ENCODE assay signal across 1 cellular context in the genomic region with DNA sequence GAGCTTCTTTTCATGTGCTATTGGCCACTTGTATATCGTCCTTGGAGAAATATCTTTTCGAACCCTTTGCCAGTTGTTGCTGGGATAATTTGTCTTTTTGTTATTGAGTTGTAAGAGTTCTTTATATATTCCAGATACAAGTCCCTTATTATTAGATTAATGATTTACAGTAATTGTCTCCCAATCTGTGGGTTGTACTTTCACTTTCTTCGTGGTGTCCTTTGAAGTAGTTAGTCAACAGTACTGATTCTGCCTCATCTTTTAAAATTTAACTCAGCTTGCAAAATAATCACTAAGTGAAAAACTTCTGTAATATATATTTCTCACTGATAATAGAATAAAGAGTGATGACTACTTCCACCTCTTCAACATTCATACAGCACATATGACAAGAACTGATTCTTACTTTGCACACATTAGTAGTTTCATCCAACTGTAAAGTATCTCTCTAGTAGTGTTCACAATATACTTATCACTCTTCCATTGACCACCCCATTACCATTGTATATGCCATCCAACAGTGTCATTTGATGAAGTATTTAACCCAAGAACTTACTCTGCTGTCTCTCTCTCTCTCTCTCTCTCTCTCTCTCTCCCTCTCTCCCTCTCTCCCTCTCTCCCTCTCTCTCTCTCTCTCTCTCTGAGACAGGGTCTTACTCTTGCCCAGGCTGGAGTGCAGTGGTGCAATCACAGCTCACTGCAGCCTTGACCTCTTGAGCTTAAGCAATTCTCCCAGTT.
TF ChIP-seq lines count a peak whose summit lies in the region.

No MANE protein-coding gene starts in this region.

TF ChIP-seq in HepG2, 621 proteins besides CTCF, POLR2A, EP300 and RAD21 (continued from another document and continues in another):
- TF ChIP-seq NFE2L1 (CRISPR knock-in tag; IDR thresholded peaks at IDR 0.05; ENCODE audit: borderline replicate concordance): no peak
- peak; percentile 46; the same call in 1 of the 2 replicates for TF ChIP-seq TBX2 (CRISPR knock-in tag; IDR thresholded peaks at IDR 0.05; ENCODE audit: borderline replicate concordance)
- TF ChIP-seq, protein P1, sequence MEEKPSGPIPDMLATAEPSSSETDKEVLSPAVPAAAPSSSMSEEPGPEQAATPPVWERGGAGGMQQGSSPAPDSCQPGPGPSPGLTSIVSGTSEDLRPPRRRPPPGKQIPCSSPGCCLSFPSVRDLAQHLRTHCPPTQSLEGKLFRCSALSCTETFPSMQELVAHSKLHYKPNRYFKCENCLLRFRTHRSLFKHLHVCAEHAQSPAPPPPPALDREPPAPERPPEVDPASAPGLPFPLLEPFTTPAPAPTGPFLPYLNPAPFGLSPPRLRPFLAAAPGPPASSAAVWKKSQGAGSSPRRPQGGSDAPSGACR (CRISPR knock-in tag; IDR thresholded peaks at IDR 0.05): no peak
- no peak for TF ChIP-seq CENPX (CRISPR knock-in tag; IDR thresholded peaks at IDR 0.05)
- TF ChIP-seq, protein P2, sequence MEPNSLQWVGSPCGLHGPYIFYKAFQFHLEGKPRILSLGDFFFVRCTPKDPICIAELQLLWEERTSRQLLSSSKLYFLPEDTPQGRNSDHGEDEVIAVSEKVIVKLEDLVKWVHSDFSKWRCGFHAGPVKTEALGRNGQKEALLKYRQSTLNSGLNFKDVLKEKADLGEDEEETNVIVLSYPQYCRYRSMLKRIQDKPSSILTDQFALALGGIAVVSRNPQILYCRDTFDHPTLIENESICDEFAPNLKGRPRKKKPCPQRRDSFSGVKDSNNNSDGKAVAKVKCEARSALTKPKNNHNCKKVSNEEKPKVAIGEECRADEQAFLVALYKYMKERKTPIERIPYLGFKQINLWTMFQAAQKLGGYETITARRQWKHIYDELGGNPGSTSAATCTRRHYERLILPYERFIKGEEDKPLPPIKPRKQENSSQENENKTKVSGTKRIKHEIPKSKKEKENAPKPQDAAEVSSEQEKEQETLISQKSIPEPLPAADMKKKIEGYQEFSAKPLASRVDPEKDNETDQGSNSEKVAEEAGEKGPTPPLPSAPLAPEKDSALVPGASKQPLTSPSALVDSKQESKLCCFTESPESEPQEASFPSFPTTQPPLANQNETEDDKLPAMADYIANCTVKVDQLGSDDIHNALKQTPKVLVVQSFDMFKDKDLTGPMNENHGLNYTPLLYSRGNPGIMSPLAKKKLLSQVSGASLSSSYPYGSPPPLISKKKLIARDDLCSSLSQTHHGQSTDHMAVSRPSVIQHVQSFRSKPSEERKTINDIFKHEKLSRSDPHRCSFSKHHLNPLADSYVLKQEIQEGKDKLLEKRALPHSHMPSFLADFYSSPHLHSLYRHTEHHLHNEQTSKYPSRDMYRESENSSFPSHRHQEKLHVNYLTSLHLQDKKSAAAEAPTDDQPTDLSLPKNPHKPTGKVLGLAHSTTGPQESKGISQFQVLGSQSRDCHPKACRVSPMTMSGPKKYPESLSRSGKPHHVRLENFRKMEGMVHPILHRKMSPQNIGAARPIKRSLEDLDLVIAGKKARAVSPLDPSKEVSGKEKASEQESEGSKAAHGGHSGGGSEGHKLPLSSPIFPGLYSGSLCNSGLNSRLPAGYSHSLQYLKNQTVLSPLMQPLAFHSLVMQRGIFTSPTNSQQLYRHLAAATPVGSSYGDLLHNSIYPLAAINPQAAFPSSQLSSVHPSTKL (CRISPR knock-in tag; IDR thresholded peaks at IDR 0.05): peak; percentile 89
- no peak for TF ChIP-seq SMYD3 (CRISPR knock-in tag; IDR thresholded peaks at IDR 0.05)
- TF ChIP-seq ZNF549 (CRISPR knock-in tag; IDR thresholded peaks at IDR 0.05): no peak
- TF ChIP-seq ZNF766 (CRISPR knock-in tag; IDR thresholded peaks at IDR 0.05; ENCODE audit: borderline replicate concordance): no peak
- 0 out of 2 replicates have a peak, but pooled peaks have one; percentile 7 for TF ChIP-seq MAFF (IDR thresholded peaks at IDR 0.05; ENCODE audit: low read depth, low read length)
- TF ChIP-seq SMARCE1 (IDR thresholded peaks at IDR 0.05; ENCODE audit: borderline replicate concordance): no peak
- TF ChIP-seq CC2D1A (CRISPR knock-in tag; IDR thresholded peaks at IDR 0.05): no peak
- no peak for TF ChIP-seq FOXM1 (CRISPR knock-in tag; IDR thresholded peaks at IDR 0.05)
- TF ChIP-seq HNF4G (IDR thresholded peaks at IDR 0.05; ENCODE audit: borderline replicate concordance, low read depth, low read length): 0 out of 2 replicates have a peak, but pooled peaks have one; percentile 34
- no peak for TF ChIP-seq HNF4G (CRISPR knock-in tag; IDR thresholded peaks at IDR 0.05; ENCODE audit: borderline replicate concordance, low read depth)
- TF ChIP-seq KLF9 (CRISPR knock-in tag; IDR thresholded peaks at IDR 0.05; ENCODE audit: low read depth): no peak
- TF ChIP-seq ESRRA (CRISPR knock-in tag; IDR thresholded peaks at IDR 0.05; ENCODE audit: low read depth): no peak
- TF ChIP-seq ZZZ3 (CRISPR knock-in tag; IDR thresholded peaks at IDR 0.05; ENCODE audit: borderline replicate concordance): no peak
- TF ChIP-seq, protein P3, sequence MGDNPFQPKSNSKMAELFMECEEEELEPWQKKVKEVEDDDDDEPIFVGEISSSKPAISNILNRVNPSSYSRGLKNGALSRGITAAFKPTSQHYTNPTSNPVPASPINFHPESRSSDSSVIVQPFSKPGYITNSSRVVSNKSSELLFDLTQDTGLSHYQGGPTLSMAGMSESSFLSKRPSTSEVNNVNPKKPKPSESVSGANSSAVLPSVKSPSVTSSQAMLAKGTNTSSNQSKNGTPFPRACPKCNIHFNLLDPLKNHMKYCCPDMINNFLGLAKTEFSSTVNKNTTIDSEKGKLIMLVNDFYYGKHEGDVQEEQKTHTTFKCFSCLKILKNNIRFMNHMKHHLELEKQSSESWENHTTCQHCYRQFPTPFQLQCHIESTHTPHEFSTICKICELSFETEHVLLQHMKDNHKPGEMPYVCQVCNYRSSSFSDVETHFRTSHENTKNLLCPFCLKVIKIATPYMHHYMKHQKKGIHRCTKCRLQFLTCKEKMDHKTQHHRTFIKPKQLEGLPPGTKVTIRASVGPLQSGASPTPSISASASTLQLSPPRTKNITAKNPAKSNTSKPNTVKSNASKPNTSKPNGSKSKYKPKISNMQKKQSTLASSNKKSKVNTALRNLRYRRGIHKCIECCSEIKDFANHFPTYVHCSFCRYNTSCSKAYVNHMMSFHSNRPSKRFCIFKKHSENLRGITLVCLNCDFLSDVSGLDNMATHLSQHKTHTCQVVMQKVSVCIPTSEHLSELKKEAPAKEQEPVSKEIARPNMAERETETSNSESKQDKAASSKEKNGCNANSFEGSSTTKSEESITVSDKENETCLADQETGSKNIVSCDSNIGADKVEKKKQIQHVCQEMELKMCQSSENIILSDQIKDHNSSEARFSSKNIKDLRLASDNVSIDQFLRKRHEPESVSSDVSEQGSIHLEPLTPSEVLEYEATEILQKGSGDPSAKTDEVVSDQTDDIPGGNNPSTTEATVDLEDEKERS (CRISPR knock-in tag; IDR thresholded peaks at IDR 0.05): no peak
- TF ChIP-seq HDAC1 (CRISPR knock-in tag; IDR thresholded peaks at IDR 0.05): peak; percentile 44; the same call in 1 of the 2 replicates
- TF ChIP-seq, protein P4, sequence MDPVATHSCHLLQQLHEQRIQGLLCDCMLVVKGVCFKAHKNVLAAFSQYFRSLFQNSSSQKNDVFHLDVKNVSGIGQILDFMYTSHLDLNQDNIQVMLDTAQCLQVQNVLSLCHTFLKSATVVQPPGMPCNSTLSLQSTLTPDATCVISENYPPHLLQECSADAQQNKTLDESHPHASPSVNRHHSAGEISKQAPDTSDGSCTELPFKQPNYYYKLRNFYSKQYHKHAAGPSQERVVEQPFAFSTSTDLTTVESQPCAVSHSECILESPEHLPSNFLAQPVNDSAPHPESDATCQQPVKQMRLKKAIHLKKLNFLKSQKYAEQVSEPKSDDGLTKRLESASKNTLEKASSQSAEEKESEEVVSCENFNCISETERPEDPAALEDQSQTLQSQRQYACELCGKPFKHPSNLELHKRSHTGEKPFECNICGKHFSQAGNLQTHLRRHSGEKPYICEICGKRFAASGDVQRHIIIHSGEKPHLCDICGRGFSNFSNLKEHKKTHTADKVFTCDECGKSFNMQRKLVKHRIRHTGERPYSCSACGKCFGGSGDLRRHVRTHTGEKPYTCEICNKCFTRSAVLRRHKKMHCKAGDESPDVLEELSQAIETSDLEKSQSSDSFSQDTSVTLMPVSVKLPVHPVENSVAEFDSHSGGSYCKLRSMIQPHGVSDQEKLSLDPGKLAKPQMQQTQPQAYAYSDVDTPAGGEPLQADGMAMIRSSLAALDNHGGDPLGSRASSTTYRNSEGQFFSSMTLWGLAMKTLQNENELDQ (CRISPR knock-in tag; IDR thresholded peaks at IDR 0.05; ENCODE audit: borderline replicate concordance): no peak
- TF ChIP-seq ZC3H4 (CRISPR knock-in tag; IDR thresholded peaks at IDR 0.05; ENCODE audit: borderline replicate concordance): no peak
- no peak for TF ChIP-seq BRD4 (CRISPR knock-in tag; IDR thresholded peaks at IDR 0.05)
- no peak for TF ChIP-seq ZNF737 (CRISPR knock-in tag; IDR thresholded peaks at IDR 0.05; ENCODE audit: borderline replicate concordance)
- TF ChIP-seq, protein P5, sequence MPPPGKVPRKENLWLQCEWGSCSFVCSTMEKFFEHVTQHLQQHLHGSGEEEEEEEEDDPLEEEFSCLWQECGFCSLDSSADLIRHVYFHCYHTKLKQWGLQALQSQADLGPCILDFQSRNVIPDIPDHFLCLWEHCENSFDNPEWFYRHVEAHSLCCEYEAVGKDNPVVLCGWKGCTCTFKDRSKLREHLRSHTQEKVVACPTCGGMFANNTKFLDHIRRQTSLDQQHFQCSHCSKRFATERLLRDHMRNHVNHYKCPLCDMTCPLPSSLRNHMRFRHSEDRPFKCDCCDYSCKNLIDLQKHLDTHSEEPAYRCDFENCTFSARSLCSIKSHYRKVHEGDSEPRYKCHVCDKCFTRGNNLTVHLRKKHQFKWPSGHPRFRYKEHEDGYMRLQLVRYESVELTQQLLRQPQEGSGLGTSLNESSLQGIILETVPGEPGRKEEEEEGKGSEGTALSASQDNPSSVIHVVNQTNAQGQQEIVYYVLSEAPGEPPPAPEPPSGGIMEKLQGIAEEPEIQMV (CRISPR knock-in tag; IDR thresholded peaks at IDR 0.05; ENCODE audit: low read depth): 0 out of 2 replicates have a peak, but pooled peaks have one; percentile 29
- TF ChIP-seq ZNF615 (CRISPR knock-in tag; IDR thresholded peaks at IDR 0.05; ENCODE audit: borderline replicate concordance): no peak
- TF ChIP-seq ZNF101 (CRISPR knock-in tag; IDR thresholded peaks at IDR 0.05; ENCODE audit: borderline replicate concordance, low read depth): no peak
- no peak for TF ChIP-seq FOXK1 (CRISPR knock-in tag; IDR thresholded peaks at IDR 0.05; ENCODE audit: borderline replicate concordance, low read depth)
- TF ChIP-seq ZNF446 (CRISPR knock-in tag; IDR thresholded peaks at IDR 0.05): no peak
- TF ChIP-seq, protein P6, sequence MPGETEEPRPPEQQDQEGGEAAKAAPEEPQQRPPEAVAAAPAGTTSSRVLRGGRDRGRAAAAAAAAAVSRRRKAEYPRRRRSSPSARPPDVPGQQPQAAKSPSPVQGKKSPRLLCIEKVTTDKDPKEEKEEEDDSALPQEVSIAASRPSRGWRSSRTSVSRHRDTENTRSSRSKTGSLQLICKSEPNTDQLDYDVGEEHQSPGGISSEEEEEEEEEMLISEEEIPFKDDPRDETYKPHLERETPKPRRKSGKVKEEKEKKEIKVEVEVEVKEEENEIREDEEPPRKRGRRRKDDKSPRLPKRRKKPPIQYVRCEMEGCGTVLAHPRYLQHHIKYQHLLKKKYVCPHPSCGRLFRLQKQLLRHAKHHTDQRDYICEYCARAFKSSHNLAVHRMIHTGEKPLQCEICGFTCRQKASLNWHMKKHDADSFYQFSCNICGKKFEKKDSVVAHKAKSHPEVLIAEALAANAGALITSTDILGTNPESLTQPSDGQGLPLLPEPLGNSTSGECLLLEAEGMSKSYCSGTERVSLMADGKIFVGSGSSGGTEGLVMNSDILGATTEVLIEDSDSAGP (CRISPR knock-in tag; IDR thresholded peaks at IDR 0.05; ENCODE audit: borderline replicate concordance): no peak
- TF ChIP-seq, protein P7, sequence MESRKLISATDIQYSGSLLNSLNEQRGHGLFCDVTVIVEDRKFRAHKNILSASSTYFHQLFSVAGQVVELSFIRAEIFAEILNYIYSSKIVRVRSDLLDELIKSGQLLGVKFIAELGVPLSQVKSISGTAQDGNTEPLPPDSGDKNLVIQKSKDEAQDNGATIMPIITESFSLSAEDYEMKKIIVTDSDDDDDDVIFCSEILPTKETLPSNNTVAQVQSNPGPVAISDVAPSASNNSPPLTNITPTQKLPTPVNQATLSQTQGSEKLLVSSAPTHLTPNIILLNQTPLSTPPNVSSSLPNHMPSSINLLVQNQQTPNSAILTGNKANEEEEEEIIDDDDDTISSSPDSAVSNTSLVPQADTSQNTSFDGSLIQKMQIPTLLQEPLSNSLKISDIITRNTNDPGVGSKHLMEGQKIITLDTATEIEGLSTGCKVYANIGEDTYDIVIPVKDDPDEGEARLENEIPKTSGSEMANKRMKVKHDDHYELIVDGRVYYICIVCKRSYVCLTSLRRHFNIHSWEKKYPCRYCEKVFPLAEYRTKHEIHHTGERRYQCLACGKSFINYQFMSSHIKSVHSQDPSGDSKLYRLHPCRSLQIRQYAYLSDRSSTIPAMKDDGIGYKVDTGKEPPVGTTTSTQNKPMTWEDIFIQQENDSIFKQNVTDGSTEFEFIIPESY (CRISPR knock-in tag; IDR thresholded peaks at IDR 0.05): no peak
- TF ChIP-seq ZNF773 (CRISPR knock-in tag; IDR thresholded peaks at IDR 0.05; ENCODE audit: borderline replicate concordance): no peak
- no peak for TF ChIP-seq ZMAT3 (CRISPR knock-in tag; conservative IDR thresholded peaks at IDR 0.05)
- TF ChIP-seq FOXA1 (IDR thresholded peaks at IDR 0.05): no peak
- no peak for TF ChIP-seq FOXA1 (CRISPR knock-in tag; IDR thresholded peaks at IDR 0.05)
- TF ChIP-seq, protein P8, sequence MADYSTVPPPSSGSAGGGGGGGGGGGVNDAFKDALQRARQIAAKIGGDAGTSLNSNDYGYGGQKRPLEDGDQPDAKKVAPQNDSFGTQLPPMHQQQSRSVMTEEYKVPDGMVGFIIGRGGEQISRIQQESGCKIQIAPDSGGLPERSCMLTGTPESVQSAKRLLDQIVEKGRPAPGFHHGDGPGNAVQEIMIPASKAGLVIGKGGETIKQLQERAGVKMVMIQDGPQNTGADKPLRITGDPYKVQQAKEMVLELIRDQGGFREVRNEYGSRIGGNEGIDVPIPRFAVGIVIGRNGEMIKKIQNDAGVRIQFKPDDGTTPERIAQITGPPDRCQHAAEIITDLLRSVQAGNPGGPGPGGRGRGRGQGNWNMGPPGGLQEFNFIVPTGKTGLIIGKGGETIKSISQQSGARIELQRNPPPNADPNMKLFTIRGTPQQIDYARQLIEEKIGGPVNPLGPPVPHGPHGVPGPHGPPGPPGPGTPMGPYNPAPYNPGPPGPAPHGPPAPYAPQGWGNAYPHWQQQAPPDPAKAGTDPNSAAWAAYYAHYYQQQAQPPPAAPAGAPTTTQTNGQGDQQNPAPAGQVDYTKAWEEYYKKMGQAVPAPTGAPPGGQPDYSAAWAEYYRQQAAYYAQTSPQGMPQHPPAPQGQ (CRISPR knock-in tag; IDR thresholded peaks at IDR 0.05; ENCODE audit: borderline replicate concordance): no peak
- no peak for TF ChIP-seq ZSCAN20 (CRISPR knock-in tag; IDR thresholded peaks at IDR 0.05; ENCODE audit: borderline replicate concordance)
- TF ChIP-seq, protein P9, sequence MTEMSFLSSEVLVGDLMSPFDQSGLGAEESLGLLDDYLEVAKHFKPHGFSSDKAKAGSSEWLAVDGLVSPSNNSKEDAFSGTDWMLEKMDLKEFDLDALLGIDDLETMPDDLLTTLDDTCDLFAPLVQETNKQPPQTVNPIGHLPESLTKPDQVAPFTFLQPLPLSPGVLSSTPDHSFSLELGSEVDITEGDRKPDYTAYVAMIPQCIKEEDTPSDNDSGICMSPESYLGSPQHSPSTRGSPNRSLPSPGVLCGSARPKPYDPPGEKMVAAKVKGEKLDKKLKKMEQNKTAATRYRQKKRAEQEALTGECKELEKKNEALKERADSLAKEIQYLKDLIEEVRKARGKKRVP (CRISPR knock-in tag; IDR thresholded peaks at IDR 0.05): peak in 1 of 2 experiments; percentile 76; a peak in 2 of 4 replicates
- TF ChIP-seq ZSCAN22 (CRISPR knock-in tag; IDR thresholded peaks at IDR 0.05): no peak
